28 cellular contexts compared by ENCODE assay signal in genomic region chr1:230000439-230001184, GRCh38.
"Had no signal": no experiment of that assay in that cellular context is flagged by ENCODE, and none has a peak within 500 bp of the region (broad histone marks: within the 10 kb centered on the region; RNA-seq: fewer than 3 reads in every experiment).

No MANE protein-coding gene starts in this region.

- H3K36me3 Mint-ChIP-seq: activated CD8-positive, alpha-beta memory T cell treated with anti-CD3 and anti-CD28 coated beads, Interleukin-2, amount 10 ng/mL, durations not matched to agents 7 days and 5 days; activated naive CD4-positive, alpha-beta T cell treated with anti-CD3 and anti-CD28 coated beads, Interleukin-2, amount 50 U/mL, for 24 hours; brain; immature natural killer cell; natural killer cell; stimulated activated memory B cell treated with anti-CD40 and anti-IgM and Interleukin-4, amounts not matched to agents 10 μg/mL and 1 μg/mL and 100 μg/mL, for 72 hours had no signal

- DNase-seq: activated CD4-positive, alpha-beta T cell treated with anti-CD3 and anti-CD28 coated beads for 36 hours; activated CD4-positive, CD25-positive, alpha-beta regulatory T cell; activated CD8-positive, alpha-beta memory T cell treated with anti-CD3 and anti-CD28 coated beads, Interleukin-2, amount 10 ng/mL, durations not matched to agents 7 days and 5 days; activated CD8-positive, alpha-beta T cell treated with anti-CD3 and anti-CD28 coated beads, Interleukin-2, amount 10 ng/mL, durations not matched to agents 7 days and 5 days; activated T-cell treated with anti-CD3 and anti-CD28 coated beads, Interleukin-2, amount 50 U/mL, for 48 hours; dorsolateral prefrontal cortex; effector memory CD4-positive, alpha-beta T cell; erythroblast; head of caudate nucleus; hypothalamus; immature natural killer cell; kidney; lower lobe of right lung; mesenchymal stem cell; natural killer cell; posterior cingulate gyrus; small intestine; stimulated activated CD4-positive, alpha-beta T cell treated with anti-CD3 and anti-CD28 coated beads, Interleukin-4, amount 100 ng/mL, for 24 hours; stimulated activated naive CD8-positive, alpha-beta T cell treated with anti-CD3 and anti-CD28 coated beads, Interleukin-15, amount 100 ng/mL, for 72 hours; substantia nigra; thyroid gland had no signal

- H3K36me3 ChIP-seq: cardiac muscle cell, lower lobe of right lung, thyroid gland had no signal

- H3K4me3 ChIP-seq: cardiac muscle cell, coronary artery, dorsolateral prefrontal cortex, lower lobe of right lung, thyroid gland had no signal

- H3K4me3 Mint-ChIP-seq: activated CD4-positive, alpha-beta T cell treated with anti-CD3 and anti-CD28 coated beads for 36 hours; activated CD8-positive, alpha-beta memory T cell treated with anti-CD3 and anti-CD28 coated beads, Interleukin-2, amount 10 ng/mL, durations not matched to agents 7 days and 5 days; activated CD8-positive, alpha-beta T cell treated with anti-CD3 and anti-CD28 coated beads, Interleukin-2, amount 10 ng/mL, durations not matched to agents 7 days and 5 days; activated naive CD4-positive, alpha-beta T cell treated with anti-CD3 and anti-CD28 coated beads, Interleukin-2, amount 50 U/mL, for 24 hours; immature natural killer cell; natural killer cell; stimulated activated memory B cell treated with anti-CD40 and anti-IgM and Interleukin-4, amounts not matched to agents 10 μg/mL and 1 μg/mL and 100 μg/mL, for 72 hours; stimulated activated naive CD8-positive, alpha-beta T cell treated with anti-CD3 and anti-CD28 coated beads, Interleukin-15, amount 100 ng/mL, for 72 hours had no signal

- H3K4me1 ChIP-seq: thyroid gland had no signal

- H3K4me1 Mint-ChIP-seq: activated CD4-positive, alpha-beta T cell treated with anti-CD3 and anti-CD28 coated beads for 36 hours; activated CD8-positive, alpha-beta memory T cell treated with anti-CD3 and anti-CD28 coated beads, Interleukin-2, amount 10 ng/mL, durations not matched to agents 7 days and 5 days; activated naive CD4-positive, alpha-beta T cell treated with anti-CD3 and anti-CD28 coated beads, Interleukin-2, amount 50 U/mL, for 24 hours; immature natural killer cell; natural killer cell; stimulated activated naive CD8-positive, alpha-beta T cell treated with anti-CD3 and anti-CD28 coated beads, Interleukin-15, amount 100 ng/mL, for 72 hours had no signal

- H3K9me3 ChIP-seq: lower lobe of right lung, thyroid gland had no signal

- H3K27me3 Mint-ChIP-seq: activated naive CD4-positive, alpha-beta T cell treated with anti-CD3 and anti-CD28 coated beads, Interleukin-2, amount 50 U/mL, for 24 hours; stimulated activated naive CD8-positive, alpha-beta T cell treated with anti-CD3 and anti-CD28 coated beads, Interleukin-15, amount 100 ng/mL, for 72 hours had no signal

- H3K27me3 ChIP-seq: cardiac muscle cell, dorsolateral prefrontal cortex, thyroid gland had no signal

- H3K27ac Mint-ChIP-seq: activated CD4-positive, alpha-beta T cell treated with anti-CD3 and anti-CD28 coated beads for 36 hours; activated CD8-positive, alpha-beta memory T cell treated with anti-CD3 and anti-CD28 coated beads, Interleukin-2, amount 10 ng/mL, durations not matched to agents 7 days and 5 days; activated CD8-positive, alpha-beta T cell treated with anti-CD3 and anti-CD28 coated beads, Interleukin-2, amount 10 ng/mL, durations not matched to agents 7 days and 5 days; activated naive CD4-positive, alpha-beta T cell treated with anti-CD3 and anti-CD28 coated beads, Interleukin-2, amount 50 U/mL, for 24 hours; activated T-helper 2 cell treated with anti-CD3 and anti-CD28 coated beads, Interferon-gamma antibody, Interleukin-2, Interleukin-4, amounts not matched to agents 10 μg/mL and 5 μg/mL and 100 μg/mL, durations not matched to agents 14 hours and 24 hours and 36 hours; immature natural killer cell; natural killer cell; stimulated activated memory B cell treated with anti-CD40 and anti-IgM and Interleukin-4, amounts not matched to agents 10 μg/mL and 1 μg/mL and 100 μg/mL, for 72 hours; stimulated activated naive CD8-positive, alpha-beta T cell treated with anti-CD3 and anti-CD28 coated beads, Interleukin-15, amount 100 ng/mL, for 72 hours had no signal

- ATAC-seq: activated CD4-positive, alpha-beta T cell treated with anti-CD3 and anti-CD28 coated beads for 36 hours; activated CD8-positive, alpha-beta memory T cell treated with anti-CD3 and anti-CD28 coated beads, Interleukin-2, amount 10 ng/mL, durations not matched to agents 7 days and 5 days; activated CD8-positive, alpha-beta T cell treated with anti-CD3 and anti-CD28 coated beads, Interleukin-2, amount 10 ng/mL, durations not matched to agents 7 days and 5 days; lower lobe of right lung; natural killer cell; right cardiac atrium; stimulated activated memory B cell treated with anti-CD40 and anti-IgM and Interleukin-4, amounts not matched to agents 10 μg/mL and 1 μg/mL and 100 μg/mL, for 72 hours; stimulated activated naive CD8-positive, alpha-beta T cell treated with anti-CD3 and anti-CD28 coated beads, Interleukin-15, amount 100 ng/mL, for 72 hours had no signal

- H3K9me3 Mint-ChIP-seq: activated naive CD4-positive, alpha-beta T cell treated with anti-CD3 and anti-CD28 coated beads, Interleukin-2, amount 50 U/mL, for 24 hours; activated T-helper 2 cell treated with anti-CD3 and anti-CD28 coated beads, Interferon-gamma antibody, Interleukin-2, Interleukin-4, amounts not matched to agents 10 μg/mL and 5 μg/mL and 100 μg/mL, durations not matched to agents 14 hours and 24 hours and 36 hours; immature natural killer cell; natural killer cell; stimulated activated memory B cell treated with anti-CD40 and anti-IgM and Interleukin-4, amounts not matched to agents 10 μg/mL and 1 μg/mL and 100 μg/mL, for 72 hours; stimulated activated naive CD8-positive, alpha-beta T cell treated with anti-CD3 and anti-CD28 coated beads, Interleukin-15, amount 100 ng/mL, for 72 hours had no signal

- H3K27ac ChIP-seq: cardiac muscle cell, lower lobe of right lung, thyroid gland had no signal
